ENCODE assay signal across 1 cellular context in genomic region chr17:80957461-80957941, GRCh38.
TF ChIP-seq lines count a peak whose summit lies in the region.

No MANE protein-coding gene starts in this region.

TF ChIP-seq in WTC11, 78 proteins besides CTCF, POLR2A, EP300 and RAD21 (continued from another document):
- TF ChIP-seq PRDM15 (CRISPR knock-in tag; IDR thresholded peaks at IDR 0.05): no peak
- no peak for TF ChIP-seq CREM (CRISPR knock-in tag; IDR thresholded peaks at IDR 0.05)
- TF ChIP-seq CBFB (CRISPR knock-in tag; IDR thresholded peaks at IDR 0.05; ENCODE audit: low read depth): no peak
- TF ChIP-seq ZNF396 (CRISPR knock-in tag; IDR thresholded peaks at IDR 0.05; ENCODE audit: borderline replicate concordance): no peak
- TF ChIP-seq ATF3 (CRISPR knock-in tag; conservative IDR thresholded peaks at IDR 0.05): no peak
- no peak for TF ChIP-seq RORB (CRISPR knock-in tag; IDR thresholded peaks at IDR 0.05)
- TF ChIP-seq E2F5 (CRISPR knock-in tag; IDR thresholded peaks at IDR 0.05): no peak
